ENCODE assay signal across 22 cellular contexts in the genomic region with DNA sequence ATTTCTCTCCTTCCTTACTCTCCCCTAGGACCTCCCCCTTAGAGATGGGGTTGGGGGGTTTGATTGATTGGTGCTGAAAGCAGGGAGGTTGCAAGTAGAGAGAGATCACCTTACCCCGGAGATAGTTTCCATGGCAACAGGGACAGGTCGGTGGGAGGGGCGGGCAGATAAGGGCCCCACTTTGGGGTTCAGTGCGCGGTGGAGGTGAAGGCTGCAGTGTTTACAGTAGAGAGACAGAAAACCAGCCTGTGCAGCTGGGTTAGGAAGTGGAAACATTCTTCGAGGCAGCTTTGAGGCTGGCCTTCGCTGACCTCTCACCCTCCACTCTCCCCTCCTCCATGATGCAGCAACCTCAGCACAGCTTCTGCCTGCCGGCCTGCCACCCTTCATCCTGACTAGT.
A peak's percentile ranks its signal among the peaks of the same experiment; 100 is the strongest.
DNase-seq lines count a peak whose midpoint lies in the region; ATAC-seq and TF ChIP-seq lines count a peak whose summit lies in the region.
"Had no signal": no experiment of that assay in that cellular context is flagged by ENCODE, and none has a peak within 500 bp of the region (broad histone marks: within the 10 kb centered on the region; RNA-seq: fewer than 3 reads in every experiment).

No MANE protein-coding gene starts in this region.

- ATAC-seq in left cardiac atrium (no peak), HG03520 (IDR thresholded peaks at IDR 0.05; ENCODE audit: unreplicated experiment) (no peak)
- ATAC-seq: CD8-positive, alpha-beta T cell; SK-N-SH treated with all-trans-retinoic acid at 6 μM for 48 hours; stimulated activated naive B cell treated with anti-CD40 and anti-IgM and Interleukin-4, amounts not matched to agents 10 μg/mL and 1 μg/mL and 100 μg/mL, for 72 hours had no signal

- TF ChIP-seq EP300 in sigmoid colon (IDR thresholded peaks at IDR 0.05), result no peak

- H3K27me3 ChIP-seq in cardiac muscle cell (no peaks in the 10 kb centered on the region), sigmoid colon (no peaks in the 10 kb centered on the region)
- H3K27me3 ChIP-seq: neutrophil had no signal

- intact Hi-C loops in left cardiac atrium (cut with DNase I) (no loop called here), sigmoid colon (cut with DNase I) (no loop called here)

- peak overlapping the region; percentile 69 for H3K27ac ChIP-seq in cardiac muscle cell
- no peak overlapping the region for H3K27ac ChIP-seq in sigmoid colon
- H3K27ac ChIP-seq: epithelial cell of prostate, KMS-11, neutrophil, thoracic aorta, WERI-Rb-1 had no signal

- no peaks in the 10 kb centered on the region for H3K36me3 ChIP-seq in cardiac muscle cell
- no peaks in the 10 kb centered on the region for H3K36me3 ChIP-seq in sigmoid colon
- H3K36me3 ChIP-seq: neutrophil, thoracic aorta, WERI-Rb-1 had no signal

- WGBS in sigmoid colon, 2 donors, result 45 to 59% methylated on average over 8 of the region's 8 CpGs

- H3K4me1 ChIP-seq in cardiac muscle cell (ENCODE audit: low read depth), result peaks cover 14% of the 10 kb centered on the region
- no peaks in the 10 kb centered on the region for H3K4me1 ChIP-seq in sigmoid colon

- H3K9me3 ChIP-seq in cardiac muscle cell (ENCODE audit: low read depth) (no peaks in the 10 kb centered on the region), sigmoid colon (no peaks in the 10 kb centered on the region)
- H3K9me3 ChIP-seq: neutrophil, thoracic aorta had no signal

- DNase-seq in cardiac muscle cell (ENCODE audit: low read depth in 1 of 2, low spot score in 1 of 2) (peak in 1 of 2 donors; percentile 60), left cardiac atrium (no peak), NCI-H2171 (lab: John Stamatoyannopoulos, UW) (peak; percentile 40), erythroblast (lab: John Stamatoyannopoulos, UW) (peak; percentile 18 to 31), sigmoid colon (no peak), NCI-H1048 (lab: John Stamatoyannopoulos, UW) (no peak)
- DNase-seq: activated naive CD4-positive, alpha-beta T cell treated with anti-CD3 and anti-CD28 coated beads for 36 hours; activated T-cell treated with anti-CD3 and anti-CD28 coated beads, Interleukin-2, amount 50 U/mL, for 24 hours; cerebellar nuclear complex; HFFc6; NCI-H2029 treated with DMSO at 0.1 percent for 48 hours; NCI-H524 treated with DMSO at 0.1 percent for 48 hours; stimulated activated naive B cell treated with anti-CD40 and anti-IgM and Interleukin-4, amounts not matched to agents 10 μg/mL and 1 μg/mL and 100 μg/mL, for 72 hours; WERI-Rb-1 had no signal

- H3K4me3 ChIP-seq in cardiac muscle cell (no peak overlapping the region), sigmoid colon (no peak overlapping the region)
- H3K4me3 ChIP-seq: smooth muscle cell, thoracic aorta had no signal

- TF ChIP-seq CTCF in cardiac muscle cell (IDR thresholded peaks at IDR 0.05; ENCODE audit: low read depth, low read length) (no peak), sigmoid colon (IDR thresholded peaks at IDR 0.05) (no peak)

- TF ChIP-seq POLR2A in erythroblast (IDR thresholded peaks at IDR 0.05; ENCODE audit: low read length), result no peak
- TF ChIP-seq POLR2A in sigmoid colon (IDR thresholded peaks at IDR 0.05), result no peak

Comparison
In these comparisons a context has a peak if more than half of its experiments do, and no peak if none do; other contexts are left out.
1. DNase-seq: peak in NCI-H2171 (single experiment) and erythroblast (2 of 2); none in left cardiac atrium (single experiment), sigmoid colon (single experiment) and NCI-H1048 (single experiment).